ENCODE assay signal across 11 cellular contexts in the genomic region with DNA sequence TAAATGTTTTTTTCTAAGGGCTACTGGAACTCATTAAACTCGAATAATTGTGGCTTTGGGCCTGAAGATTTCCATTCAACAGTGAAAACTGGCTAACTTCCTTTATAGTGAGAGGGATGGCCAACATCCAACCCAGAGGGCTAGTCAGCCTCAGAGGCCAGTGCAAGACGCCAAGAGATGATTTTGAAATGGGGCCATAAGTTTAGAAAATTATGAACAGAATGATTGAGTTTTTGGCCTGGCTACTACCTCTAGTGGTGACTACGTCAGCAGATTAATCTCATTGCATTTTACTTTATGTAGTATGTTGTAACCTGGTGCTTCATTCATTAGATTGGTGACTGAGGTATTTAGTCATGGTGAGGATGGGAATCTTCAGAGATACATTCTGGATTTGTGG. TPM values are rescaled to one million over a fixed set of nuclear protein-coding genes. Genes with fewer than 3 reads are reported as not detected.
DNase-seq lines count a peak whose midpoint lies in the region; ATAC-seq and TF ChIP-seq lines count a peak whose summit lies in the region.
"Had no signal": no experiment of that assay in that cellular context is flagged by ENCODE, and none has a peak within 500 bp of the region (broad histone marks: within the 10 kb centered on the region; RNA-seq: fewer than 3 reads in every experiment).

No MANE protein-coding gene starts in this region.

- no peak overlapping the region for H3K4me3 ChIP-seq in breast epithelium
- no peak overlapping the region for H3K4me3 ChIP-seq in MM.1S (ENCODE audit: low read length)

- no peaks in the 10 kb centered on the region for H3K9me3 ChIP-seq in breast epithelium
- H3K9me3 ChIP-seq in MM.1S (replicated peaks; ENCODE audit: insufficient read depth, low read length): no peaks in the 10 kb centered on the region

- no peak overlapping the region for H2AFZ ChIP-seq in MM.1S (ENCODE audit: low read length)

- no peak for TF ChIP-seq POLR2A in breast epithelium (IDR thresholded peaks at IDR 0.05)

- peak overlapping the region; percentile 17 to 77 for H3K27ac ChIP-seq in breast epithelium
- no peak overlapping the region for H3K27ac ChIP-seq in MM.1S (ENCODE audit: low read length)

- peaks cover 14% of the 10 kb centered on the region for H4K20me1 ChIP-seq in MM.1S (ENCODE audit: insufficient read depth, low read length)

- no peak for ATAC-seq in HG03571 (IDR thresholded peaks at IDR 0.05; ENCODE audit: unreplicated experiment)

- H3K79me2 ChIP-seq in MM.1S (ENCODE audit: low read length): peaks cover 77% of the 10 kb centered on the region

- H3K4me1 ChIP-seq in breast epithelium (peaks cover 4 to 7% of the 10 kb centered on the region in 2 donors), MM.1S (ENCODE audit: low read length) (no peaks in the 10 kb centered on the region)

- H3K9ac ChIP-seq in MM.1S (ENCODE audit: low read length): no peak overlapping the region

- TF ChIP-seq CTCF in AG09319 (IDR thresholded peaks at IDR 0.05; ENCODE audit: low read depth, low read length): peak; percentile 6
- no peak for TF ChIP-seq CTCF in breast epithelium (IDR thresholded peaks at IDR 0.05)
- TF ChIP-seq CTCF in MM.1S (IDR thresholded peaks at IDR 0.05; ENCODE audit: low read length): no peak

- intact Hi-C loops in breast epithelium (cut with DNase I; ENCODE audit: low total_unique reads): no loop called here

- 0 out of 2 replicates have a peak, but pooled peaks cover 4% of the 10 kb centered on the region for H3F3A ChIP-seq in MM.1S (ENCODE audit: insufficient read depth, low read length)

- DNase-seq in AG09319 (ENCODE audit: extremely low read depth, low read depth) (peak; percentile 88), M059J (ENCODE audit: low read depth) (peak; percentile 80), breast epithelium (ENCODE audit: low spot score in 2 of 2) (peak in 1 of 2 donors; percentile 27), lung microvascular endothelial cell (ENCODE audit: low read depth in 2 of 2) (peak; percentile 28 to 34), NCI-H748 treated with DMSO at 0.1 percent for 48 hours (lab: John Stamatoyannopoulos, UW) (no peak), DMS153 (lab: John Stamatoyannopoulos, UW) (no peak), MM.1S (no peak)
- DNase-seq: NCI-H69; stimulated activated CD4-positive, alpha-beta T cell treated with anti-CD3 and anti-CD28 coated beads, Interleukin-4, amount 100 ng/mL, for 1 hour; T1000 had no signal

- H3K36me3 ChIP-seq in breast epithelium (no peaks in the 10 kb centered on the region), MM.1S (replicated peaks; ENCODE audit: insufficient read depth, low read length) (peaks cover 5% of the 10 kb centered on the region; the same call in 1 of the 2 replicates)

- H3K9me2 ChIP-seq in MM.1S (replicated peaks; ENCODE audit: insufficient read depth, low read length): no peaks in the 10 kb centered on the region

- H3K4me2 ChIP-seq in MM.1S (ENCODE audit: low read depth, low read length): no peak overlapping the region

- H3K27me3 ChIP-seq in breast epithelium (no peaks in the 10 kb centered on the region), MM.1S (replicated peaks; ENCODE audit: insufficient read depth, low read length) (no peaks in the 10 kb centered on the region)

RNA-seq across cellular contexts. Expression of gene HAPSTR1, which starts 28.4 kb away (rescaled TPM):
- 29.5 and 48.5 TPM in 2 replicates for total RNA-seq in M059J (2014; rRNA removed; shearing (Covaris generic))
- total RNA-seq in breast epithelium (10 to 100 TPM; 39.0 to 63.5 (median 50.1) TPM), lung microvascular endothelial cell (41.6 and 56.2 TPM in 2 replicates)

Comparison
In these comparisons a context has a peak if more than half of its experiments do, and no peak if none do; other contexts are left out.
1. DNase-seq: peak in AG09319 (single experiment), M059J (single experiment) and lung microvascular endothelial cell (2 of 2); none in NCI-H748 treated with DMSO at 0.1 percent for 48 hours (single experiment), DMS153 (single experiment) and MM.1S (single experiment).